Comparison of ENCODE assay signal across 16 cellular contexts in genomic region chr3:35438101-35438500, GRCh38.
DNase-seq lines count a peak whose midpoint lies in the region; FAIRE-seq and TF ChIP-seq lines count a peak whose summit lies in the region.
"Had no signal": no experiment of that assay in that cellular context is flagged by ENCODE, and none has a peak within 500 bp of the region (broad histone marks: within the 10 kb centered on the region; RNA-seq: fewer than 3 reads in every experiment).

No MANE protein-coding gene starts in this region.

- no peak overlapping the region for H3K18ac ChIP-seq in mesendoderm (ENCODE audit: low read length)

- H2BK15ac ChIP-seq in mesendoderm (replicated peaks; ENCODE audit: low read depth): no peak overlapping the region

- no peaks in the 10 kb centered on the region for H3K4me1 ChIP-seq in mesendoderm (ENCODE audit: control insufficient read depth, low read depth, low read length)
- H3K4me1 ChIP-seq: BLaER1 treated with 17β-estradiol and CSF1 and Interleukin-3, amounts not matched to agents 10 nM and 100 nM; HAP-1 had no signal

- H3K36me3 ChIP-seq in mesendoderm (ENCODE audit: control insufficient read depth, insufficient read depth, low read length): no peaks in the 10 kb centered on the region
- no peaks in the 10 kb centered on the region for H3K36me3 ChIP-seq in H7 (replicated peaks; ENCODE audit: control insufficient read depth, insufficient read depth, low read length)
- H3K36me3 ChIP-seq: BLaER1 treated with 17β-estradiol and CSF1 and Interleukin-3, amounts not matched to agents 10 nM and 100 nM; HAP-1 had no signal

- no peak overlapping the region for H3K4me3 ChIP-seq in epithelial cell of esophagus (ENCODE audit: low read length)
- no peak overlapping the region for H3K4me3 ChIP-seq in mesendoderm (ENCODE audit: low read length)
- no peak overlapping the region for H3K4me3 ChIP-seq in H7 (ENCODE audit: insufficient read depth, low read depth, low read length)
- H3K4me3 ChIP-seq: BLaER1 treated with 17β-estradiol and CSF1 and Interleukin-3, amounts not matched to agents 10 nM and 100 nM; HAP-1; K562 had no signal

- no peak for TF ChIP-seq CTCF in epithelial cell of esophagus (IDR thresholded peaks at IDR 0.05; ENCODE audit: insufficient read depth, low read depth, low read length, missing control alignments)

- H3K27ac ChIP-seq in mesendoderm (ENCODE audit: low read depth, low read length): no peak overlapping the region
- H3K27ac ChIP-seq: BLaER1 treated with 17β-estradiol and CSF1 and Interleukin-3, amounts not matched to agents 10 nM and 100 nM had no signal

- no peak overlapping the region for H4K5ac ChIP-seq in mesendoderm (ENCODE audit: low read length)

- no peak overlapping the region for H3K9ac ChIP-seq in mesendoderm (ENCODE audit: low read length)
- H3K9ac ChIP-seq: BLaER1 treated with 17β-estradiol and CSF1 and Interleukin-3, amounts not matched to agents 10 nM and 100 nM had no signal

- no peak overlapping the region for H3K56ac ChIP-seq in mesendoderm (ENCODE audit: low read length)

- WGBS in mesendoderm (ENCODE audit: extremely low coverage, insufficient coverage, low lambda C conversion rate): no CpG with 5 or more reads among the region's 1 CpG

- no peaks in the 10 kb centered on the region for H3K79me2 ChIP-seq in mesendoderm (ENCODE audit: control insufficient read depth, insufficient read depth, low read length)

- no peak overlapping the region for H3K23ac ChIP-seq in mesendoderm (ENCODE audit: low read length)

- DNase-seq in ELF-1 (ENCODE audit: low read depth, low spot score) (peak; percentile 76), epithelial cell of esophagus (ENCODE audit: low read depth) (peak; percentile 1), mesendoderm (peak; percentile 33), GM12892 (ENCODE audit: insufficient read length) (no peak), H7 (no peak), HT-29 (ENCODE audit: low spot score) (no peak), NCI-H2029 (lab: John Stamatoyannopoulos, UW) (no peak)
- DNase-seq: 8988T; CD8-positive, alpha-beta memory T cell; COR-L47; GDM1; GOT3 had no signal

- H3K27me3 ChIP-seq in mesendoderm (ENCODE audit: insufficient read depth, low read length, poor library complexity): no peaks in the 10 kb centered on the region
- H3K27me3 ChIP-seq in H7 (ENCODE audit: control insufficient read depth, insufficient read depth, low read length): no peaks in the 10 kb centered on the region
- H3K27me3 ChIP-seq: BLaER1 treated with 17β-estradiol and CSF1 and Interleukin-3, amounts not matched to agents 10 nM and 100 nM had no signal

- TF ChIP-seq POLR2A in GM12892 (IDR thresholded peaks at IDR 0.05; ENCODE audit: low read depth, low read length): no peak

- FAIRE-seq in GM12892 (lab: Jason Lieb, UNC): no peak
- FAIRE-seq: D721Med, K562 had no signal

- H2AK5ac ChIP-seq in mesendoderm (ENCODE audit: low read length): no peak overlapping the region

- H4K8ac ChIP-seq in mesendoderm (ENCODE audit: low read depth, low read length): no peak overlapping the region

- no peak overlapping the region for H2BK5ac ChIP-seq in mesendoderm (ENCODE audit: low read length)

- H3K79me1 ChIP-seq in mesendoderm (ENCODE audit: low read length): no peaks in the 10 kb centered on the region

- H3K4ac ChIP-seq in mesendoderm (ENCODE audit: low read depth, low read length): no peak overlapping the region

- H2BK120ac ChIP-seq in mesendoderm (ENCODE audit: low read depth, low read length): no peak overlapping the region

- H3K4me2 ChIP-seq in mesendoderm (ENCODE audit: low read length): no peak overlapping the region
- H3K4me2 ChIP-seq: BLaER1 treated with 17β-estradiol and CSF1 and Interleukin-3, amounts not matched to agents 10 nM and 100 nM had no signal

Comparison
In these comparisons a context has a peak if more than half of its experiments do, and no peak if none do; other contexts are left out.
1. DNase-seq: peak in ELF-1 (single experiment), epithelial cell of esophagus (single experiment) and mesendoderm (single experiment); none in GM12892 (single experiment), H7 (single experiment), HT-29 (single experiment) and NCI-H2029 (single experiment).